Comparison of ENCODE assay signal across 1 cellular context in the genomic region with DNA sequence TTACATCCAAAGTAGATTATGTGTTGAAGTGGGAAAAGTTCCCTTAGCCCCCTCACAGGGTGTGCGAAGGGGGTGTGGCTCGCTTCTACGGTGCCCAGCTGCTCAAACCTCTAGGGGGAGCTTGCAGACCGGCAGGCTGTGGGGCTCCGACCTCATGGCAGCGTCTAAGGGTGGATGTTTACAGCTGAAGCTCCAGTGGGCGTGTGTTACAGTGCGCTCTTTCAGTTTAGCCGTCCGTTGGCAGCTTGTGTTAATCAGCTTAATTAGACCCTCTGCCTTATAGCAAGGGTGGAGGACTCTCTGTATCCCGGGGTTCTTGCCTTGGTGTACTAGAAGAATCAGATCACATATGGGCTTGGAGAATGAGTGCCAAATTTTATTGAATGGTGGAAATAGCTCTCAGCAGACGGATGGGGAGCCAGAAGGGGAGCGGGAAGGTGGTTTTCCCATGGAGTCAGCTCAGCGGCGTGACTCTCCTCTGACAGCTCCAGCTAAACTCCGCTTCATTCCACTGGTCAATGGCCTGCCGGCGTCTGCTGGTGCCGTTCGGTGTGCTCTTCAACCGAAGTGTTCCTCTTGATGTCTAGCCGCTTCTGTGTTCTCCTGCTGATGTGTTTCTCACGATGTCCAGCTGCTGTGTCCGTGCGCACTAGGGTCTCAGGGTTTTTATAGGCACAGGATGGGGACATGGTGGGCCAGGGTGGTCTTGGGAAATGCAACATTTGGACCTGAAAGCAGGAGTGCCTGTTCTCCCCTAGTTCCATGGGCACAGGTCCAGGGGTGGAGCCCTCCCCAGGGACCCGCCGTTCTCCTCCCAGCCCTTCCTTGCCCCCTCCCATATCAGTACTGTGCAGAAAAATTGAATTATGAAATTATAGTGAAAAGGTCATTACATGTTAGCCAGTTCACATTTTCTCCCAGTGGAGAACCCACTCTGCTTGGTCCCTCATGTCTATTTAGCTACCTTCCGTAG.
TF ChIP-seq lines count a peak whose summit lies in the region.

No MANE protein-coding gene starts in this region.

TF ChIP-seq in K562, 482 proteins besides CTCF, POLR2A, EP300 and RAD21 (continued from another document):
- TF ChIP-seq, protein P1, sequence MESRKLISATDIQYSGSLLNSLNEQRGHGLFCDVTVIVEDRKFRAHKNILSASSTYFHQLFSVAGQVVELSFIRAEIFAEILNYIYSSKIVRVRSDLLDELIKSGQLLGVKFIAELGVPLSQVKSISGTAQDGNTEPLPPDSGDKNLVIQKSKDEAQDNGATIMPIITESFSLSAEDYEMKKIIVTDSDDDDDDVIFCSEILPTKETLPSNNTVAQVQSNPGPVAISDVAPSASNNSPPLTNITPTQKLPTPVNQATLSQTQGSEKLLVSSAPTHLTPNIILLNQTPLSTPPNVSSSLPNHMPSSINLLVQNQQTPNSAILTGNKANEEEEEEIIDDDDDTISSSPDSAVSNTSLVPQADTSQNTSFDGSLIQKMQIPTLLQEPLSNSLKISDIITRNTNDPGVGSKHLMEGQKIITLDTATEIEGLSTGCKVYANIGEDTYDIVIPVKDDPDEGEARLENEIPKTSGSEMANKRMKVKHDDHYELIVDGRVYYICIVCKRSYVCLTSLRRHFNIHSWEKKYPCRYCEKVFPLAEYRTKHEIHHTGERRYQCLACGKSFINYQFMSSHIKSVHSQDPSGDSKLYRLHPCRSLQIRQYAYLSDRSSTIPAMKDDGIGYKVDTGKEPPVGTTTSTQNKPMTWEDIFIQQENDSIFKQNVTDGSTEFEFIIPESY (CRISPR knock-in tag; IDR thresholded peaks at IDR 0.05) = 0 out of 2 replicates have a peak, but pooled peaks have one; percentile 19
- TF ChIP-seq, protein P2, sequence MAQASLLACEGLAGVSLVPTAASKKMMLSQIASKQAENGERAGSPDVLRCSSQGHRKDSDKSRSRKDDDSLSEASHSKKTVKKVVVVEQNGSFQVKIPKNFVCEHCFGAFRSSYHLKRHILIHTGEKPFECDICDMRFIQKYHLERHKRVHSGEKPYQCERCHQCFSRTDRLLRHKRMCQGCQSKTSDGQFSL (CRISPR knock-in tag; IDR thresholded peaks at IDR 0.05) = peak; percentile 29; the same call in 1 of the 2 replicates
- TF ChIP-seq, protein P2 (tag; IDR thresholded peaks at IDR 0.05) = no peak
- TF ChIP-seq, protein P3, sequence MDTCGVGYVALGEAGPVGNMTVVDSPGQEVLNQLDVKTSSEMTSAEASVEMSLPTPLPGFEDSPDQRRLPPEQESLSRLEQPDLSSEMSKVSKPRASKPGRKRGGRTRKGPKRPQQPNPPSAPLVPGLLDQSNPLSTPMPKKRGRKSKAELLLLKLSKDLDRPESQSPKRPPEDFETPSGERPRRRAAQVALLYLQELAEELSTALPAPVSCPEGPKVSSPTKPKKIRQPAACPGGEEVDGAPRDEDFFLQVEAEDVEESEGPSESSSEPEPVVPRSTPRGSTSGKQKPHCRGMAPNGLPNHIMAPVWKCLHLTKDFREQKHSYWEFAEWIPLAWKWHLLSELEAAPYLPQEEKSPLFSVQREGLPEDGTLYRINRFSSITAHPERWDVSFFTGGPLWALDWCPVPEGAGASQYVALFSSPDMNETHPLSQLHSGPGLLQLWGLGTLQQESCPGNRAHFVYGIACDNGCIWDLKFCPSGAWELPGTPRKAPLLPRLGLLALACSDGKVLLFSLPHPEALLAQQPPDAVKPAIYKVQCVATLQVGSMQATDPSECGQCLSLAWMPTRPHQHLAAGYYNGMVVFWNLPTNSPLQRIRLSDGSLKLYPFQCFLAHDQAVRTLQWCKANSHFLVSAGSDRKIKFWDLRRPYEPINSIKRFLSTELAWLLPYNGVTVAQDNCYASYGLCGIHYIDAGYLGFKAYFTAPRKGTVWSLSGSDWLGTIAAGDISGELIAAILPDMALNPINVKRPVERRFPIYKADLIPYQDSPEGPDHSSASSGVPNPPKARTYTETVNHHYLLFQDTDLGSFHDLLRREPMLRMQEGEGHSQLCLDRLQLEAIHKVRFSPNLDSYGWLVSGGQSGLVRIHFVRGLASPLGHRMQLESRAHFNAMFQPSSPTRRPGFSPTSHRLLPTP (IDR thresholded peaks at IDR 0.05; ENCODE audit: borderline replicate concordance, extremely low read depth, insufficient read length) = no peak
- peak; percentile 97 for TF ChIP-seq MYC (IDR thresholded peaks at IDR 0.05; ENCODE audit: low read depth, low read length)
- no peak for TF ChIP-seq MYC (CRISPR knock-in tag; IDR thresholded peaks at IDR 0.05; ENCODE audit: borderline replicate concordance, low read depth)
- no peak for TF ChIP-seq PURB (CRISPR knock-in tag; IDR thresholded peaks at IDR 0.05; ENCODE audit: low read depth)
- peak; percentile 65; the same call in 1 of the 2 replicates for TF ChIP-seq MXI1 (IDR thresholded peaks at IDR 0.05; ENCODE audit: low read depth, low read length)
- TF ChIP-seq CREB1 (IDR thresholded peaks at IDR 0.05) = peak; percentile 24; the same call in 1 of the 2 replicates
- TF ChIP-seq CREB1 (CRISPR knock-in tag; IDR thresholded peaks at IDR 0.05) = peak; percentile 65; the same call in 1 of the 2 replicates
- TF ChIP-seq BRCA1 (IDR thresholded peaks at IDR 0.05) = no peak
- no peak for TF ChIP-seq BRCA1 (CRISPR knock-in tag; IDR thresholded peaks at IDR 0.05)
- no peak for TF ChIP-seq ZNF766 (CRISPR knock-in tag; conservative IDR thresholded peaks at IDR 0.05)
- TF ChIP-seq MYNN (IDR thresholded peaks at IDR 0.05) = 0 out of 2 replicates have a peak, but pooled peaks have one; percentile 46
- no peak for TF ChIP-seq MYNN (CRISPR knock-in tag; IDR thresholded peaks at IDR 0.05)
- no peak for TF ChIP-seq FOXM1 (IDR thresholded peaks at IDR 0.05; ENCODE audit: low read depth)
- 0 out of 2 replicates have a peak, but pooled peaks have one; percentile 21 for TF ChIP-seq FOXM1 (CRISPR knock-in tag; IDR thresholded peaks at IDR 0.05; ENCODE audit: low read depth)
- peak; percentile 58; the same call in 1 of the 2 replicates for TF ChIP-seq CTBP1 (IDR thresholded peaks at IDR 0.05; ENCODE audit: borderline replicate concordance)
- TF ChIP-seq NCOR1 (IDR thresholded peaks at IDR 0.05) = no peak
